Comparison of ENCODE assay signal across 27 cellular contexts in the genomic region with DNA sequence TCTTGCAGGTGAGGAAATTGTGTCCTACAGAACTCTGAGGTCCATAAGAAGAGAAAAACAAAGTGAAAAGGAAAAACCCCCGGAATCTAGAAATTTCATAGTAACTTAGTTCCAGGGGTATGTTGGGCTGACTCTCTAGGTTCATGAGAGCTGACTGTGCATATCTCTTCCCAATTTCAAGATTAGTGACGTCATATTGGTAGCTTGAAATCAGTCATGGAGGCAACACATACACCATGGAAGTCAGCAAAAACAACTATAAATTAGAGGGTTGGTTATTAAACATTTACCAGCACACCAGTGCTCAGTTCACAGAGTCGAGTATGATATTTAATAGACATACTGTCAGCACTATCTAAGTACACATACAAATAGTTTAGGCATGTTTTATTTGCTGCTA. TPM values are rescaled to one million over a fixed set of nuclear protein-coding genes. Genes with fewer than 3 reads are reported as not detected.
"Had no signal": no experiment of that assay in that cellular context is flagged by ENCODE, and none has a peak within 500 bp of the region (broad histone marks: within the 10 kb centered on the region; RNA-seq: fewer than 3 reads in every experiment).

No MANE protein-coding gene starts in this region.

- ATAC-seq: Panc1, Right ventricle myocardium inferior, SK-N-SH treated with all-trans-retinoic acid at 6 μM for 48 hours had no signal

- H3K36me3 ChIP-seq: SJCRH30 had no signal

- H3K9me3 ChIP-seq: SJCRH30 had no signal

- H3K27ac ChIP-seq: PC-9, RWPE1, SJCRH30, SK-N-MC had no signal

- H3K4me2 ChIP-seq: PC-9 had no signal

- H3K4me1 ChIP-seq: SJCRH30 had no signal

- FAIRE-seq: RCC 7860 had no signal

- DNase-seq: Karpas-422, MM.1S, MV-4-11, NCI-H1092, NCI-H1105, NCI-H1417 treated with DMSO at 0.1 percent for 48 hours, NCI-H1436 treated with DMSO at 0.1 percent for 48 hours, NCI-H1694 treated with DMSO at 0.1 percent for 48 hours, NCI-H187 treated with DMSO at 0.1 percent for 48 hours, NCI-H2081, NCI-H2227 treated with DMSO at 0.1 percent for 48 hours, NCI-H345, NCI-H510A treated with DMSO at 0.1 percent for 48 hours, NCI-H526 treated with DMSO at 0.1 percent for 48 hours, NCI-H774, PC-9, SHP77, SIG-M5, SJCRH30 had no signal

- H3K4me3 ChIP-seq: PC-9, SJCRH30, SK-N-MC had no signal

- H2AFZ ChIP-seq: PC-9 had no signal

- H3K27me3 ChIP-seq: SJCRH30 had no signal

RNA-seq across cellular contexts. Expression of a gene that starts 49.8 kb away (rescaled TPM):
- total RNA-seq: MCF 10A, NCI-H460, PC-9 had no signal
